Comparison of ENCODE assay signal across 8 cellular contexts in the genomic region with DNA sequence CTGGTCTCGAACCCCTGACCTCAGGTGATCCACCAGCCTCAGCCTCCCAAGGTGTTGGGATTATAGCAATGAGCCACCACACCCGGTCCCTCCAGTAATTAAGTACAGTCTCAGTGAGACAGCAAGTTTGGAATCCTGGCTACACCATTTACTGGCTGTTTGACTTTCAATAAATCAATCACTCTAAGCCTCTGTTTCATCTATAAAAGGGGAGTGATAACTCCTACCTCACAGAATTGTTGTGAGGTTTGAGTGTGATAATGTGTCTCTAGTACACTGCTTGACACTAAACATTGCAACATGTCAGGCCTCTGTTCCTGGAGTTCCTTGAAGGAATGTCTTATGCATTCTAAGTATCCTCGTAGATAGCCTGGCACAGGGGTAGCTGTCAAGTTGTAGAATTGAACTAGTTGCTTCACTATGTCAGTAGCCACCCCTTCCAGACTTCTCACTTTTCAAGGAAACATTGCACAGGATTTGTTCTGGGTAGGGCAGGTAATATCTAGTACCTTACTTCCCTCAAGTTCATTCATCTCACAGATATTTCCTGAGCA. TPM values are rescaled to one million over a fixed set of nuclear protein-coding genes. Genes with fewer than 3 reads are reported as not detected.
A peak's percentile ranks its signal among the peaks of the same experiment; 100 is the strongest.
DNase-seq lines count a peak whose midpoint lies in the region; ATAC-seq and TF ChIP-seq lines count a peak whose summit lies in the region.

No MANE protein-coding gene starts in this region.

- no peak for ATAC-seq in naive B cell (ENCODE audit: low read depth in 2 of 2)
- ATAC-seq in HG03139 (IDR thresholded peaks at IDR 0.05; ENCODE audit: unreplicated experiment) = no peak

- intact Hi-C loops in MCF 10A (cut with micrococcal nuclease) = no loop called here

- no peak for DNase-seq in AG04449 (ENCODE audit: low read depth, low spot score)
- no peak for DNase-seq in HFFc6
- no peak for DNase-seq in MCF 10A (ENCODE audit: unreplicated experiment)
- DNase-seq in naive B cell = no peak
- DNase-seq in NCI-H1092 (lab: John Stamatoyannopoulos, UW) = no peak
- no peak for DNase-seq in stimulated activated CD4-positive, alpha-beta T cell treated with anti-CD3 and anti-CD28 coated beads, Interleukin-4, amount 100 ng/mL, for 4 hours
- DNase-seq in NCI-H345 treated with DMSO at 0.1 percent for 48 hours (lab: John Stamatoyannopoulos, UW; ENCODE audit: unreplicated experiment) = no peak

- H3K27me3 Mint-ChIP-seq in HFFc6 (ENCODE audit: insufficient read depth) = peaks cover 5% of the 10 kb centered on the region
- H3K27me3 Mint-ChIP-seq in MCF 10A (ENCODE audit: insufficient read depth, unreplicated experiment) = no peaks in the 10 kb centered on the region
- H3K27me3 Mint-ChIP-seq in naive B cell = peaks cover 0 to 6% (median 5%) of the 10 kb centered on the region in 3 donors

- peak overlapping the region; percentile 81; the same call in 1 of the 2 replicates for H3K27ac Mint-ChIP-seq in HFFc6
- no peak overlapping the region for H3K27ac Mint-ChIP-seq in MCF 10A (ENCODE audit: low read depth, unreplicated experiment)
- peak overlapping the region in 3 of 6 donors; percentile 22 to 54 (median 32) for H3K27ac Mint-ChIP-seq in naive B cell

- H3K4me1 Mint-ChIP-seq in HFFc6 (ENCODE audit: low read depth) (peaks cover 42% of the 10 kb centered on the region), MCF 10A (ENCODE audit: insufficient read depth, unreplicated experiment) (peaks cover 24% of the 10 kb centered on the region), naive B cell (peaks cover 22 to 56% (median 53%) of the 10 kb centered on the region in 3 donors)

- H3K4me3 ChIP-seq in AG04449 (ENCODE audit: low read depth, low read length) = peak overlapping the region; percentile 67

- H3K36me3 Mint-ChIP-seq in HFFc6 (ENCODE audit: low read depth) (peaks cover 16% of the 10 kb centered on the region), MCF 10A (ENCODE audit: insufficient read depth, unreplicated experiment) (peaks cover 19% of the 10 kb centered on the region), naive B cell (no peaks in the 10 kb centered on the region)

- POLR2A ChIA-PET in AG04449 (lab: Yijun Ruan, JAX) = interaction anchor here (1.1 kb wide), 1 partner anchor 36 kb away, joined by 4 read pairs; no protein-coding TSS in a partner anchor
- POLR2A ChIA-PET in MCF 10A (lab: Yijun Ruan, JAX) = interaction anchor here (0.7 to 3.5 kb wide), 6 partner anchors 15 to 49 kb away, joined by 3 to 34 read pairs (median 15); a partner anchor contains a TSS

- H3K9me3 Mint-ChIP-seq in HFFc6 (no peaks in the 10 kb centered on the region; the same call in 1 of the 2 replicates), MCF 10A (ENCODE audit: unreplicated experiment) (no peaks in the 10 kb centered on the region), naive B cell (peaks cover 0 to 4% (median 2%) of the 10 kb centered on the region in 7 donors)

- no peak for TF ChIP-seq CTCF in AG04449 (IDR thresholded peaks at IDR 0.05; ENCODE audit: insufficient read depth, low read length, missing control alignments)
- TF ChIP-seq CTCF in HFFc6 (IDR thresholded peaks at IDR 0.05) = no peak
- no peak for TF ChIP-seq CTCF in MCF 10A (IDR thresholded peaks at IDR 0.05; ENCODE audit: unreplicated experiment)

- H3K4me3 Mint-ChIP-seq in HFFc6 = peak overlapping the region; percentile 96
- peak overlapping the region; percentile 1 for H3K4me3 Mint-ChIP-seq in MCF 10A (ENCODE audit: unreplicated experiment)
- H3K4me3 Mint-ChIP-seq in naive B cell = peak overlapping the region; percentile 58 to 95 (median 89)

- CTCF ChIA-PET in AG04449 (lab: Yijun Ruan, JAX) (interaction anchor here (0.9 to 5.7 kb wide), 6 partner anchors 10 to 81 kb away, joined by 3 to 28 read pairs (median 5); a partner anchor contains a TSS), MCF 10A (lab: Yijun Ruan, JAX) (interaction anchor here (5.7 kb wide), 1 partner anchor 8 kb away, joined by 86 read pairs; no protein-coding TSS in a partner anchor)

- no TSS peak for BruUV-seq in MCF 10A (replicated peaks; lab: Mats Ljungman, UMichigan)

RNA-seq across cellular contexts. Expression of a gene that starts 12.4 kb away (rescaled TPM):
- total RNA-seq in HFFc6 (2021; fragmentation: NEBNext Ultra II Directional; extraction: Animal tissue kit (Norgen Biotek cat#: 25700)) = 10 to 100 TPM; 53.6 to 81.3 (median 58.8) TPM
- total RNA-seq in MCF 10A (2022) = 32.3 and 37.1 TPM in 2 replicates
- 1 to 10 TPM in 3 of 6 donors, under 1 TPM in 3; 0.54 to 1.7 (median 1.2) TPM for polyA plus RNA-seq in naive B cell (ENCODE audit: low read depth in 6 of 6)

RNA-seq across cellular contexts. Expression of a gene that starts 19.3 kb away (rescaled TPM):
- 100 to 1,000 TPM; 125 to 150 (median 135) TPM for total RNA-seq in HFFc6 (2021; fragmentation: NEBNext Ultra II Directional; extraction: Animal tissue kit (Norgen Biotek cat#: 25700))
- total RNA-seq in MCF 10A (2022) = 80.6 and 88.1 TPM in 2 replicates
- polyA plus RNA-seq in naive B cell (ENCODE audit: low read depth in 6 of 6) = 100 to 1,000 TPM; 100 to 142 (median 125) TPM

RNA-seq across cellular contexts. Expression of a gene that starts 30.4 kb away (rescaled TPM):
- total RNA-seq in HFFc6 (2021; fragmentation: NEBNext Ultra II Directional; extraction: Animal tissue kit (Norgen Biotek cat#: 25700)) = 10 to 100 TPM; 24.8 to 32.8 (median 30.0) TPM
- 78.6 and 82.3 TPM in 2 replicates for total RNA-seq in MCF 10A (2022)
- 10 to 100 TPM; 11.6 to 28.2 (median 18.1) TPM for polyA plus RNA-seq in naive B cell (ENCODE audit: low read depth in 6 of 6)

RNA-seq across cellular contexts. Expression of a gene that starts 34.4 kb away (rescaled TPM):
- 1 to 10 TPM; 1.3 to 1.6 (median 1.5) TPM for total RNA-seq in HFFc6 (2021; fragmentation: NEBNext Ultra II Directional; extraction: Animal tissue kit (Norgen Biotek cat#: 25700))
- total RNA-seq in MCF 10A (2022) = 2.5 and 4.3 TPM in 2 replicates
- polyA plus RNA-seq in naive B cell (ENCODE audit: low read depth in 6 of 6) = under 1 TPM in 2 of 6 donors, not detected in 4; 0.08 to 0.33 TPM

RNA-seq across cellular contexts. Expression of a gene that starts 34.4 kb away (rescaled TPM):
- 10 to 100 TPM; 49.8 to 55.4 (median 51.5) TPM for total RNA-seq in HFFc6 (2021; fragmentation: NEBNext Ultra II Directional; extraction: Animal tissue kit (Norgen Biotek cat#: 25700))
- total RNA-seq in MCF 10A (2022) = 64.6 and 67.4 TPM in 2 replicates
- 10 to 100 TPM; 35.5 to 49.1 (median 42.0) TPM for polyA plus RNA-seq in naive B cell (ENCODE audit: low read depth in 6 of 6)

Comparison
In these comparisons a context has a peak if more than half of its experiments do, and no peak if none do; other contexts are left out.
1. H3K4me3 Mint-ChIP-seq: peak in every context shown above with its lines; median percentile 96 in HFFc6; 89 in naive B cell; 1 in MCF 10A.